ENCODE assay signal across 8 cellular contexts in the genomic region with DNA sequence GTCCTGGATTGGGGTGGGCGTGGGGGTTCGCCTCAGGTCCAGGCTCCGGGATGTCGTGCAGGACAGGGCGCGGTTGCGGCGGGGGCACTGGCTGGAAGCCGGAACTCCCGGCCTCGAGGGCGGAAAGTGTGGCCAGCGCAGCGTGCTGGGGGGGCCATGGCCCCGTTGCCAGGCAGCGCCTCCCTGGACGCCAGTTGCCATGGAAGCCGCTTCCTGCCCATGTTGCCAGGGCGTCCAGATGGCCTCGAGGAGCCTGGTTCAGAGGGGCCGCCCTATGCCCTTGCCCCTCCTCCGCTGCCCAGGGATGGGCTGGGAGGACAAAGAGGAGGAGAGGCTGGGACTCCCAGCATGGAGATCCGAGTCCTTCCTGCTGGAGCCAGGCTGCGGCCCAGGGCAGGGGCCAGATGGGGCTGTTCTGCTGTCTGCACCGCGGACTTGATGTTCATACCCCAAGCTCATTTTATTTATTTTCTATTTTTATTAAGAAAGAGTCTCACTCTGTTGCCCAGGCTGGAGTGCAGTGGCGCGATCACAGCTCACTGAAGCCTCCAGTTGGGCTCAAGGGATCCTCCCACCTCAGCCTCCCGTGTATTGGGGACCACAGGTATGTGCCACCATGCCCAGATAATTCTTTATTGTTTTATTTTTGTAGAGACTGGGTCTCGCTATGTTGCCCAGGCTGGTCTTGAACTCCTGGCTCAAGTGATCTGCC. TPM values are rescaled to one million over a fixed set of nuclear protein-coding genes. Genes with fewer than 3 reads are reported as not detected.
DNase-seq lines count a peak whose midpoint lies in the region; ATAC-seq and TF ChIP-seq lines count a peak whose summit lies in the region.

No MANE protein-coding gene starts in this region.

- no peak for TF ChIP-seq POLR2A in breast epithelium (IDR thresholded peaks at IDR 0.05)

- H3K36me3 ChIP-seq in breast epithelium (no peaks in the 10 kb centered on the region), mucosa of descending colon (ENCODE audit: low read depth) (no peaks in the 10 kb centered on the region), H7 (replicated peaks; ENCODE audit: control insufficient read depth, insufficient read depth, low read length) (no peaks in the 10 kb centered on the region)

- H3K4me1 ChIP-seq in breast epithelium (no peaks in the 10 kb centered on the region), mucosa of descending colon (ENCODE audit: low read depth) (peaks cover 3% of the 10 kb centered on the region)

- H3K4me3 ChIP-seq in breast epithelium (peak overlapping the region in 2 of 3 donors; percentile 16 to 47), mucosa of descending colon (no peak overlapping the region), H7 (ENCODE audit: insufficient read depth, low read depth, low read length) (no peak overlapping the region)

- peak; percentile 78 for DNase-seq in EH (ENCODE audit: low read depth)
- DNase-seq in NCI-H2171 (lab: John Stamatoyannopoulos, UW) = peak; percentile 79
- no peak for DNase-seq in breast epithelium (ENCODE audit: low spot score in 2 of 2)
- peak; percentile 21 to 67 (median 59) for DNase-seq in mucosa of descending colon
- DNase-seq in H7 = no peak
- no peak for DNase-seq in stimulated activated CD8-positive, alpha-beta memory T cell treated with anti-CD3 and anti-CD28 coated beads, Interleukin-4, amount 100 ng/mL, for 48 hours
- DNase-seq in GM19240 (ENCODE audit: insufficient read length, low spot score) = no peak

- H3K9me3 ChIP-seq in breast epithelium (no peaks in the 10 kb centered on the region), mucosa of descending colon (no peaks in the 10 kb centered on the region)

- H3K27ac ChIP-seq in breast epithelium = no peak overlapping the region

- TF ChIP-seq CTCF in breast epithelium (IDR thresholded peaks at IDR 0.05) (no peak), mucosa of descending colon (IDR thresholded peaks at IDR 0.05) (no peak)

- ATAC-seq in mucosa of descending colon = peak; percentile 71
- ATAC-seq in GM21381 (IDR thresholded peaks at IDR 0.05; ENCODE audit: unreplicated experiment) = no peak

- intact Hi-C loops in breast epithelium (cut with DNase I; ENCODE audit: low total_unique reads) (no loop called here), mucosa of descending colon (cut with DNase I, micrococcal nuclease) (loop anchor here (5.0 to 10.0 kb wide), 2 partner anchors 119 to 132 kb away; no protein-coding TSS in a partner anchor)

- H3K27me3 ChIP-seq in breast epithelium = peaks cover 0 to 8% of the 10 kb centered on the region in 2 donors
- no peaks in the 10 kb centered on the region for H3K27me3 ChIP-seq in H7 (ENCODE audit: control insufficient read depth, insufficient read depth, low read length)

RNA-seq across cellular contexts. Expression of a gene that starts 4.6 kb away (rescaled TPM):
- total RNA-seq in breast epithelium (under 1 TPM in 1 of 3 donors, not detected in 2; 0.66 TPM), mucosa of descending colon (under 1 TPM; 0.41 to 0.98 (median 0.65) TPM)
- total RNA-seq in H7 (2014; rRNA removed; shearing (Covaris generic)) = not detected in 2 replicates

RNA-seq across cellular contexts. Expression of a gene that starts 23.9 kb away (rescaled TPM):
- total RNA-seq in breast epithelium = 10 to 100 TPM; 10.2 to 14.1 (median 11.2) TPM
- total RNA-seq in mucosa of descending colon = 10 to 100 TPM; 27.7 to 53.0 (median 42.2) TPM
- 15.6 and 16.6 TPM in 2 replicates for total RNA-seq in H7 (2014; rRNA removed; shearing (Covaris generic))

RNA-seq across cellular contexts. Expression of a gene that starts 38.5 kb away (rescaled TPM):
- total RNA-seq in breast epithelium (10 to 100 TPM; 49.8 to 72.4 (median 51.1) TPM), mucosa of descending colon (10 to 100 TPM; 34.4 to 50.0 (median 37.6) TPM)
- total RNA-seq in H7 (2014; rRNA removed; shearing (Covaris generic)) = 78.5 and 88.6 TPM in 2 replicates

RNA-seq across cellular contexts. Expression of a gene that starts 39.6 kb away (rescaled TPM):
- total RNA-seq in breast epithelium (100 to 1,000 TPM; 131 to 202 (median 146) TPM), mucosa of descending colon (100 to 1,000 TPM in 1 of 3 donors, 10 to 100 TPM in 2; 58.4 to 102 (median 66.0) TPM)
- total RNA-seq in H7 (2014; rRNA removed; shearing (Covaris generic)) = 564 and 664 TPM in 2 replicates

Comparison
In these comparisons a context has a peak if more than half of its experiments do, and no peak if none do; other contexts are left out.
1. DNase-seq: peak in EH (single experiment), NCI-H2171 (single experiment) and mucosa of descending colon (3 of 3); none in breast epithelium (0 of 2), H7 (single experiment), stimulated activated CD8-positive, alpha-beta memory T cell treated with anti-CD3 and anti-CD28 coated beads, Interleukin-4, amount 100 ng/mL, for 48 hours (single experiment) and GM19240 (single experiment).
2. H3K4me3 ChIP-seq: peak in breast epithelium (2 of 3); none in mucosa of descending colon (single experiment) and H7 (single experiment).